22 cellular contexts compared by ENCODE assay signal in genomic region chr15:23516866-23517265, GRCh38. TPM values are rescaled to one million over a fixed set of nuclear protein-coding genes. Genes with fewer than 3 reads are reported as not detected.
"Had no signal": no experiment of that assay in that cellular context is flagged by ENCODE, and none has a peak within 500 bp of the region (broad histone marks: within the 10 kb centered on the region; RNA-seq: fewer than 3 reads in every experiment).

No MANE protein-coding gene starts in this region.

- DNase-seq: colonic mucosa; effector CD8-positive, alpha-beta T cell; endodermal cell; foreskin fibroblast; glutamatergic neuron; kidney; mesenchymal stem cell; naive thymus-derived CD4-positive, alpha-beta T cell; right cardiac atrium; spleen; stimulated activated CD4-positive, alpha-beta T cell treated with anti-CD3 and anti-CD28 coated beads, Interleukin-4, amount 100 ng/mL, for 4 hours; transverse colon; upper lobe of right lung; uterus had no signal

- ATAC-seq: esophagus mucosa; gastroesophageal sphincter; left lobe of liver; naive thymus-derived CD4-positive, alpha-beta T cell; right cardiac atrium; stimulated activated memory B cell treated with anti-CD40 and anti-IgM and Interleukin-4, amounts not matched to agents 10 μg/mL and 1 μg/mL and 100 μg/mL, for 72 hours; upper lobe of right lung had no signal

RNA-seq across cellular contexts. Expression of gene MKRN3, which starts 48.6 kb away (rescaled TPM):
- total RNA-seq: chondrocyte, endodermal cell, kidney, lung, mucosa of gallbladder had no signal
- polyA plus RNA-seq: liver had no signal
